8 cellular contexts compared by ENCODE assay signal in genomic region chr17:2707721-2708584, GRCh38. TPM values are rescaled to one million over a fixed set of nuclear protein-coding genes. Genes with fewer than 3 reads are reported as not detected.
A peak's percentile ranks its signal among the peaks of the same experiment; 100 is the strongest.
DNase-seq lines count a peak whose midpoint lies in the region; ATAC-seq and TF ChIP-seq lines count a peak whose summit lies in the region.

No MANE protein-coding gene starts in this region.

- peaks cover 34% of the 10 kb centered on the region for H3K4me1 ChIP-seq in NT2/D1 (ENCODE audit: insufficient read depth, insufficient read length)

- H3K27ac Mint-ChIP-seq in Calu3 (ENCODE audit: unreplicated experiment) (no peak overlapping the region), naive B cell (peak overlapping the region in 1 of 6 donors; percentile 82)
- peak overlapping the region; percentile 25 to 80 for H3K27ac Mint-ChIP-seq in effector memory CD8-positive, alpha-beta T cell

- no peaks in the 10 kb centered on the region for H3K9me3 ChIP-seq in NT2/D1 (ENCODE audit: insufficient read depth, low read length)

- peak overlapping the region; percentile 61 for H3K9ac ChIP-seq in NT2/D1 (ENCODE audit: insufficient read length, low read depth)

- H3K4me3 Mint-ChIP-seq in Calu3 (ENCODE audit: low read depth, unreplicated experiment) (peak overlapping the region; percentile 96), naive B cell (peak overlapping the region in 5 of 8 donors; percentile 18 to 91 (median 22))
- peak overlapping the region; percentile 25 to 26 for H3K4me3 Mint-ChIP-seq in effector memory CD8-positive, alpha-beta T cell

- H3K27me3 Mint-ChIP-seq in Calu3 (ENCODE audit: unreplicated experiment) (no peaks in the 10 kb centered on the region), naive B cell (no peaks in the 10 kb centered on the region)
- H3K27me3 Mint-ChIP-seq in effector memory CD8-positive, alpha-beta T cell, result no peaks in the 10 kb centered on the region

- peak; percentile 24 for DNase-seq in Calu3
- DNase-seq in NT2/D1 (ENCODE audit: low read depth, low spot score), result no peak
- no peak for DNase-seq in effector memory CD8-positive, alpha-beta T cell
- DNase-seq in naive B cell, result no peak
- no peak for DNase-seq in omental fat pad (ENCODE audit: low spot score)
- no peak for DNase-seq in GOT3 (lab: John Stamatoyannopoulos, UW)
- no peak for DNase-seq in activated gamma-delta T cell treated with Interleukin-2 at 50 U/mL for 16 hours
- DNase-seq in NOMO-1 (lab: John Stamatoyannopoulos, UW; ENCODE audit: unreplicated experiment in 2 of 2), result no peak

- CTCF ChIA-PET in Calu3 (lab: Charles Lee), result no interaction called here

- no peak for ATAC-seq in effector memory CD8-positive, alpha-beta T cell (replicated peaks)
- ATAC-seq in naive B cell (ENCODE audit: low read depth in 2 of 2) (no peak), omental fat pad (ENCODE audit: low FRiP score) (no peak)

- H3K27me3 ChIP-seq in NT2/D1 (ENCODE audit: insufficient read depth, insufficient read length), result peaks cover 9% of the 10 kb centered on the region

- no TSS peak for BruUV-seq in Calu3 (replicated peaks; lab: Mats Ljungman, UMichigan)

- H3K4me3 ChIP-seq in NT2/D1 (ENCODE audit: insufficient read length, low read depth), result no peak overlapping the region

- H3K4me1 Mint-ChIP-seq in Calu3 (ENCODE audit: low read depth, unreplicated experiment) (peaks cover 30% of the 10 kb centered on the region), naive B cell (peaks cover 42 to 62% (median 50%) of the 10 kb centered on the region in 3 donors)
- H3K4me1 Mint-ChIP-seq in effector memory CD8-positive, alpha-beta T cell (ENCODE audit: low read depth in 2 of 2), result peaks cover 42 to 47% of the 10 kb centered on the region in 2 donors

- intact Hi-C loops in Calu3 (cut with micrococcal nuclease; ENCODE audit: unreplicated experiment), result no loop called here

- no peaks in the 10 kb centered on the region for H3K9me3 Mint-ChIP-seq in Calu3 (ENCODE audit: low read depth, unreplicated experiment)
- no peaks in the 10 kb centered on the region for H3K9me3 Mint-ChIP-seq in effector memory CD8-positive, alpha-beta T cell
- H3K9me3 Mint-ChIP-seq in naive B cell, result no peaks in the 10 kb centered on the region

- peaks cover 28% of the 10 kb centered on the region for H3K36me3 ChIP-seq in NT2/D1 (ENCODE audit: insufficient read depth, insufficient read length, low read length)

- H3K36me3 Mint-ChIP-seq in Calu3 (ENCODE audit: insufficient read depth, unreplicated experiment) (peaks cover 53% of the 10 kb centered on the region), naive B cell (no peaks in the 10 kb centered on the region)
- H3K36me3 Mint-ChIP-seq in effector memory CD8-positive, alpha-beta T cell (ENCODE audit: insufficient read depth), result peaks cover 47% of the 10 kb centered on the region

- TF ChIP-seq CTCF in Calu3 (IDR thresholded peaks at IDR 0.05; ENCODE audit: unreplicated experiment) (no peak), omental fat pad (IDR thresholded peaks at IDR 0.05) (no peak)

RNA-seq across cellular contexts. Expression of gene CLUH, which starts 3.6 kb away (rescaled TPM):
- 103 and 113 TPM in 2 replicates for total RNA-seq in Calu3 (2022)
- polyA plus RNA-seq in naive B cell (ENCODE audit: low read depth in 6 of 6), result 10 to 100 TPM in 1 of 6 donors, 1 to 10 TPM in 5; 3.4 to 14.2 (median 5.3) TPM
- total RNA-seq in omental fat pad, result 100 to 1,000 TPM in 2 of 4 donors, 10 to 100 TPM in 2; 39.2 to 167 (median 95.0) TPM

RNA-seq across cellular contexts. Expression of gene CCDC92B, which starts 41.5 kb away (rescaled TPM):
- total RNA-seq in Calu3 (2022), result 0.15 TPM in 1 of 2 replicates, not detected in the other
- polyA plus RNA-seq in naive B cell (ENCODE audit: low read depth in 6 of 6), result not detected
- total RNA-seq in omental fat pad, result not detected

Comparison
In these comparisons a context has a peak if more than half of its experiments do, and no peak if none do; other contexts are left out.
1. H3K4me3 Mint-ChIP-seq: peak in every context shown above with its lines; median percentile 96 in Calu3; 26 in effector memory CD8-positive, alpha-beta T cell; 22 in naive B cell.